In the genomic region with DNA sequence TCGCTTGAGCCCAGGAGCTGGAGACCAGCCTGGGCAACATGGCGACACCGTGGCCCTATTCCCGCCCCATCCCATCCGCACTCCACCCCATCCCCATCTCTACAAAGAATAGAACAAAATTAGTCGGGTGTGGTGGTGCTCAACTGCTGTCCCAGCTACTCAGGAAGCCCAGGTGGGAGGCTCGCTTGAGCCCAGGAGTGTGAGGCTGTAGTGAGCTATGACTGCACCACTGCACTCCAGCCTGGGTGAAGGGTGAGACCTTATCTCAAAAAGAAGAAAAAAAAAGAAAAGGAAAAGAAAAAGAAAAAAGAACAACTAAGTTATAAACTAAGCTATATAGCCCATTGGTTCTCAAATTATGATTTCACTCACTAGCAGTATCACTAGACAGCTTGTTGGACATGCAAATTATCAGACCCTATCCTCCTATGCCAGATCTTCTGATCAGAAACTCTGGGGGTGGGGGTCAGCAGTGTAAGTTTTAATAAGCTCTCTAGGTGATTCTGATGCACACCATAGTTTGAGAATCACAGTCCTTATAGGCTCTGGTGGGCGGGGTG, we compare ENCODE assay signal across 8 cellular contexts. TPM values are rescaled to one million over a fixed set of nuclear protein-coding genes. Genes with fewer than 3 reads are reported as not detected.
A peak's percentile ranks its signal among the peaks of the same experiment; 100 is the strongest.
DNase-seq lines count a peak whose midpoint lies in the region; ATAC-seq, FAIRE-seq and TF ChIP-seq lines count a peak whose summit lies in the region.

No MANE protein-coding gene starts in this region.

- H3K27me3 ChIP-seq in ACC112 (ENCODE audit: insufficient read depth, low read length), result no peaks in the 10 kb centered on the region
- H3K27me3 ChIP-seq in astrocyte (ENCODE audit: insufficient read depth, low read length), result no peaks in the 10 kb centered on the region
- no peaks in the 10 kb centered on the region for H3K27me3 ChIP-seq in mucosa of rectum (ENCODE audit: control insufficient read depth in 2 of 2, insufficient read depth in 2 of 2, low read length in 2 of 2)

- peaks cover 12% of the 10 kb centered on the region for H3K36me3 Mint-ChIP-seq in astrocyte (ENCODE audit: low read depth, unreplicated experiment)

- FAIRE-seq in astrocyte (lab: Jason Lieb, UNC), result no peak

- H3K27me3 Mint-ChIP-seq in astrocyte (ENCODE audit: low read depth, unreplicated experiment), result no peaks in the 10 kb centered on the region

- H3K9me3 ChIP-seq in astrocyte (ENCODE audit: insufficient read depth, low read depth, low read length), result no peaks in the 10 kb centered on the region
- H3K9me3 ChIP-seq in mucosa of rectum (ENCODE audit: control insufficient read depth in 2 of 2, low read length in 2 of 2), result no peaks in the 10 kb centered on the region

- peak overlapping the region; percentile 93 for H3K4me2 ChIP-seq in astrocyte (ENCODE audit: low read length)

- H3K9me3 Mint-ChIP-seq in astrocyte (ENCODE audit: unreplicated experiment), result no peaks in the 10 kb centered on the region

- no peak for TF ChIP-seq CTCF in astrocyte (IDR thresholded peaks at IDR 0.05; ENCODE audit: insufficient read depth, low read depth, low read length)

- peak overlapping the region; percentile 100 for H3K27ac Mint-ChIP-seq in astrocyte (ENCODE audit: unreplicated experiment)

- peak overlapping the region; percentile 86 for H3K4me3 ChIP-seq in ACC112 (ENCODE audit: low read depth, low read length)
- H3K4me3 ChIP-seq in astrocyte (ENCODE audit: insufficient read depth, low read depth, low read length), result peak overlapping the region; percentile 79
- H3K4me3 ChIP-seq in mucosa of rectum (ENCODE audit: low read length in 2 of 2), result peak overlapping the region; percentile 81 to 86

- peaks cover 30% of the 10 kb centered on the region for H3K4me1 ChIP-seq in ACC112 (ENCODE audit: control insufficient read depth, insufficient read depth, low read length, unreplicated experiment)
- peaks cover 12% of the 10 kb centered on the region for H3K4me1 ChIP-seq in astrocyte (ENCODE audit: insufficient read depth, low read length)
- peaks cover 13 to 17% of the 10 kb centered on the region in 2 donors for H3K4me1 ChIP-seq in mucosa of rectum (ENCODE audit: control insufficient read depth in 2 of 2, insufficient read depth in 2 of 2, low read length in 2 of 2)

- H3K79me2 ChIP-seq in ACC112 (ENCODE audit: control insufficient read depth, insufficient read depth, low read length, unreplicated experiment), result peaks cover 43% of the 10 kb centered on the region
- H3K79me2 ChIP-seq in astrocyte (ENCODE audit: insufficient read depth, low read length), result peaks cover 46% of the 10 kb centered on the region

- H3K9ac ChIP-seq in astrocyte (ENCODE audit: low read length), result peak overlapping the region; percentile 97
- H3K9ac ChIP-seq in mucosa of rectum (ENCODE audit: low read depth in 1 of 2, low read length in 2 of 2), result peak overlapping the region in 1 of 2 donors; percentile 92

- ATAC-seq in HG03039 (IDR thresholded peaks at IDR 0.05; ENCODE audit: unreplicated experiment) (peak; percentile 4), GM21367 (IDR thresholded peaks at IDR 0.05; ENCODE audit: unreplicated experiment) (no peak)

- DNase-seq in astrocyte (ENCODE audit: low read depth) (no peak), COLO829 (ENCODE audit: low spot score) (no peak), SKM-1 (lab: John Stamatoyannopoulos, UW; ENCODE audit: unreplicated experiment) (no peak)
- no peak for DNase-seq in activated effector memory CD4-positive, alpha-beta T cell treated with anti-CD3 and anti-CD28 coated beads, Interleukin-2, amount 50 U/mL, for 16 hours

- H4K20me1 ChIP-seq in astrocyte (ENCODE audit: insufficient read depth, low read length), result peaks cover 34% of the 10 kb centered on the region

- H2AFZ ChIP-seq in ACC112 (ENCODE audit: low read length, unreplicated experiment) (peak overlapping the region; percentile 71), astrocyte (ENCODE audit: low read depth, low read length) (peak overlapping the region; percentile 91)

- peak overlapping the region; percentile 100 for H3K4me3 Mint-ChIP-seq in astrocyte (ENCODE audit: unreplicated experiment)

- H3K36me3 ChIP-seq in ACC112 (ENCODE audit: insufficient read depth, low read length) (no peaks in the 10 kb centered on the region), astrocyte (ENCODE audit: insufficient read depth, low read length) (no peaks in the 10 kb centered on the region), mucosa of rectum (ENCODE audit: control insufficient read depth in 2 of 2, insufficient read depth in 2 of 2, low read length in 2 of 2) (no peaks in the 10 kb centered on the region)

- no peak overlapping the region for H3K27ac ChIP-seq in ACC112 (ENCODE audit: low read depth, low read length)
- H3K27ac ChIP-seq in astrocyte (ENCODE audit: low read depth, low read length), result no peak overlapping the region
- H3K27ac ChIP-seq in mucosa of rectum (ENCODE audit: low read depth in 2 of 2, low read length in 2 of 2), result no peak overlapping the region

- H3K4me1 Mint-ChIP-seq in astrocyte (ENCODE audit: low read depth, unreplicated experiment), result peaks cover 21% of the 10 kb centered on the region

RNA-seq across cellular contexts. Expression of a gene that starts 0.5 kb away (rescaled TPM):
- 73.6 and 79.0 TPM in 2 replicates for total RNA-seq in astrocyte

RNA-seq across cellular contexts. Expression of a gene that starts 59.4 kb away (rescaled TPM):
- total RNA-seq in astrocyte, result 172 and 203 TPM in 2 replicates
